ENCODE assay signal across 8 cellular contexts in the genomic region with DNA sequence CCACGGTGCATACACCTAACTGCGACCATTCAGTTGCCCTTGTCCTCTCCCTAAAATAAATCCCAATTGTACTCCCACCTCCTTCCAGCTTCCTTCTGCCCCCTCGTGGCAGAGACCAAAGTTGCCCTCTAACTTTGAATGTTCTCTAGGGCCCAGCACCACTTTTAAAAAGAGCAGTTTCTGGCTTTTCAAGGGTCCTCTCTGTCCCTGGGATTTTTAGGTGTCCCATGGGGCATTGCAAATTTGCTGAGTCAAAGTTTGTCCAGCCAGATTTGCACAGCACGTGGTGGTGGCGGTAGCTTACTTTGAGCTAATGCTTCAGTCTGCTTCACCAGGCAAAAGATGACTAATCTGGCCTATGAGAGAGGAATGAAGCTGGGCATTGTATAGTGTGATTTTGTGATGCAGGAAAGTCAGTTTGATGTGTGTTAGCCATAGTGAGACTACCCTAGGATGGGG.
DNase-seq lines count a peak whose midpoint lies in the region; ATAC-seq and TF ChIP-seq lines count a peak whose summit lies in the region.

No MANE protein-coding gene starts in this region.

- ATAC-seq in HG02938 (IDR thresholded peaks at IDR 0.05; ENCODE audit: unreplicated experiment): no peak

- no peak overlapping the region for H3K4me3 ChIP-seq in thyroid gland (replicated peaks in 1 of 3)

- H3K27me3 ChIP-seq in thyroid gland: no peaks in the 10 kb centered on the region

- H3K4me1 ChIP-seq in thyroid gland: peaks cover 0 to 4% of the 10 kb centered on the region in 2 donors

- DNase-seq in NCI-H524 (lab: John Stamatoyannopoulos, UW) (peak; percentile 20 to 54), NCI-H524 treated with DMSO at 0.1 percent for 48 hours (lab: John Stamatoyannopoulos, UW) (no peak), M059J (ENCODE audit: low read depth) (peak; percentile 60), hepatic stellate cell (ENCODE audit: low spot score) (peak; percentile 30), thyroid gland (peak; percentile 52 to 56), OCI-M2 (lab: John Stamatoyannopoulos, UW; ENCODE audit: unreplicated experiment) (no peak)
- peak; percentile 20 for DNase-seq in activated CD8-positive, alpha-beta memory T cell treated with anti-CD3 and anti-CD28 coated beads, Interleukin-2, amount 50 U/mL, for 4 hours

- TF ChIP-seq POLR2A in thyroid gland (IDR thresholded peaks at IDR 0.05): no peak

- WGBS in thyroid gland, 2 donors: 18 to 21% methylated on average over 5 of the region's 5 CpGs

- H3K9me3 ChIP-seq in thyroid gland: no peaks in the 10 kb centered on the region

- no peaks in the 10 kb centered on the region for H3K36me3 ChIP-seq in thyroid gland

- peak in 5 of 6 experiments; percentile 12 to 53 (median 41) for TF ChIP-seq CTCF in thyroid gland (IDR thresholded peaks at IDR 0.05)

- peak overlapping the region in 1 of 3 donors; percentile 21 for H3K27ac ChIP-seq in thyroid gland

- intact Hi-C loops in thyroid gland (cut with DNase I): no loop called here

Comparison
In these comparisons a context has a peak if more than half of its experiments do, and no peak if none do; other contexts are left out.
1. DNase-seq: peak in NCI-H524 (2 of 2), M059J (single experiment), activated CD8-positive, alpha-beta memory T cell treated with anti-CD3 and anti-CD28 coated beads, Interleukin-2, amount 50 U/mL, for 4 hours (single experiment), hepatic stellate cell (single experiment) and thyroid gland (2 of 2); none in NCI-H524 treated with DMSO at 0.1 percent for 48 hours (single experiment) and OCI-M2 (single experiment).